Comparison of ENCODE assay signal across 31 cellular contexts in genomic region chr3:161072076-161072697, GRCh38. TPM values are rescaled to one million over a fixed set of nuclear protein-coding genes. Genes with fewer than 3 reads are reported as not detected.
DNase-seq lines count a peak whose midpoint lies in the region; ATAC-seq and TF ChIP-seq lines count a peak whose summit lies in the region.
"Had no signal": no experiment of that assay in that cellular context is flagged by ENCODE, and none has a peak within 500 bp of the region (broad histone marks: within the 10 kb centered on the region; RNA-seq: fewer than 3 reads in every experiment).

No MANE protein-coding gene starts in this region.

- peaks cover 0 to 10% (median 0%) of the 10 kb centered on the region in 11 experiments; a peak in 2 of 22 replicates for H3K36me3 ChIP-seq in BLaER1 treated with 17β-estradiol and CSF1 and Interleukin-3, amounts not matched to agents 10 nM and 100 nM
- no peaks in the 10 kb centered on the region for H3K36me3 ChIP-seq in Panc1 (ENCODE audit: control insufficient read depth, insufficient read depth, low read length)
- peaks cover 6% of the 10 kb centered on the region for H3K36me3 ChIP-seq in left ventricle myocardium inferior
- H3K36me3 ChIP-seq in prostate gland = no peaks in the 10 kb centered on the region
- H3K36me3 ChIP-seq: cardiac muscle cell, HAP-1, MG63, neutrophil, thyroid gland, vagina had no signal

- no peak for TF ChIP-seq CTCF in Panc1 (IDR thresholded peaks at IDR 0.05)
- no peak for TF ChIP-seq CTCF in left ventricle myocardium inferior (IDR thresholded peaks at IDR 0.05; ENCODE audit: borderline replicate concordance)
- no peak for TF ChIP-seq CTCF in prostate gland (IDR thresholded peaks at IDR 0.05)

- H3K9me3 ChIP-seq in BLaER1 treated with 17β-estradiol and CSF1 and Interleukin-3, amounts not matched to agents 10 nM and 100 nM (replicated peaks in 1 of 11) = no peaks in the 10 kb centered on the region
- H3K9me3 ChIP-seq in Panc1 (ENCODE audit: control insufficient read depth, insufficient read depth, low read depth, low read length) (no peaks in the 10 kb centered on the region), left ventricle myocardium inferior (replicated peaks) (no peaks in the 10 kb centered on the region), prostate gland (no peaks in the 10 kb centered on the region)
- H3K9me3 ChIP-seq: esophagus squamous epithelium, gastroesophageal sphincter, HAP-1, MG63, neutrophil, thyroid gland, vagina had no signal

- no peaks in the 10 kb centered on the region for H3K27me3 ChIP-seq in BLaER1 treated with 17β-estradiol and CSF1 and Interleukin-3, amounts not matched to agents 10 nM and 100 nM
- H3K27me3 ChIP-seq in Panc1 (ENCODE audit: control insufficient read depth, insufficient read depth, low read length) = no peaks in the 10 kb centered on the region
- H3K27me3 ChIP-seq in left ventricle myocardium inferior (ENCODE audit: low read depth) = no peaks in the 10 kb centered on the region
- no peaks in the 10 kb centered on the region for H3K27me3 ChIP-seq in prostate gland (replicated peaks; ENCODE audit: insufficient read depth)
- H3K27me3 ChIP-seq: cardiac muscle cell, esophagus squamous epithelium, gastroesophageal sphincter, MG63, neutrophil, thyroid gland, vagina had no signal

- CTCF ChIA-PET in Panc1 (lab: Charles Lee) = no interaction called here

- H3K4me3 ChIP-seq in BLaER1 treated with 17β-estradiol and CSF1 and Interleukin-3, amounts not matched to agents 10 nM and 100 nM = no peak overlapping the region
- H3K4me3 ChIP-seq in Panc1 (ENCODE audit: low read depth in 2 of 2, low read length in 2 of 2) (no peak overlapping the region), left ventricle myocardium inferior (no peak overlapping the region), prostate gland (no peak overlapping the region)
- H3K4me3 ChIP-seq: cardiac muscle cell, esophagus squamous epithelium, gastroesophageal sphincter, HAP-1, MG63, thyroid gland, vagina had no signal

- no peaks in the 10 kb centered on the region for H4K20me1 ChIP-seq in BLaER1 treated with 17β-estradiol and CSF1 and Interleukin-3, amounts not matched to agents 10 nM and 100 nM

- BruUV-seq in Panc1 (replicated peaks; lab: Mats Ljungman, UMichigan) = no TSS peak

- peaks cover 34 to 66% (median 49%) of the 10 kb centered on the region in 10 experiments for H3K4me1 ChIP-seq in BLaER1 treated with 17β-estradiol and CSF1 and Interleukin-3, amounts not matched to agents 10 nM and 100 nM
- H3K4me1 ChIP-seq in Panc1 (ENCODE audit: control insufficient read depth, insufficient read depth, low read length) (peaks cover 27% of the 10 kb centered on the region), left ventricle myocardium inferior (peaks cover 50% of the 10 kb centered on the region), prostate gland (replicated peaks) (no peaks in the 10 kb centered on the region)
- H3K4me1 ChIP-seq: HAP-1 had no signal

- no peak for TF ChIP-seq POLR2A in prostate gland (IDR thresholded peaks at IDR 0.05)

- peak overlapping the region in 6 of 11 experiments; percentile 80 to 94 (median 86); a peak in 11 of 22 replicates for H3K4me2 ChIP-seq in BLaER1 treated with 17β-estradiol and CSF1 and Interleukin-3, amounts not matched to agents 10 nM and 100 nM

- DNase-seq in DMS 273 (lab: John Stamatoyannopoulos, UW; ENCODE audit: unreplicated experiment) = peak; percentile 49
- no peak for DNase-seq in DMS 273 treated with DMSO at 0.1 percent for 48 hours (lab: John Stamatoyannopoulos, UW)
- DNase-seq in Panc1 (ENCODE audit: low read depth, low spot score) = no peak
- DNase-seq in cerebellar cortex (ENCODE audit: low spot score) = peak; percentile 16
- no peak for DNase-seq in SIG-M5 treated with dmso at 0.1 percent for 504 hours (lab: John Stamatoyannopoulos, UW; ENCODE audit: unreplicated experiment)
- DNase-seq in left ventricle myocardium inferior = no peak
- no peak for DNase-seq in prostate gland (ENCODE audit: low spot score)
- DNase-seq: activated CD4-positive, CD25-positive, alpha-beta regulatory T cell; activated naive CD4-positive, alpha-beta T cell treated with Interleukin-2 at 50 U/mL for 16 hours; activated T-cell treated with anti-CD3 and anti-CD28 coated beads, Interleukin-2, amount 50 U/mL, for 24 hours; aorta; Calu3; dermis blood vessel endothelial cell; esophagus squamous epithelium; KG1; mesendoderm; MG63; NCI-H2107; NCI-H510A; NK-92 treated with Interleukin-12 subunit alpha and Interleukin-12 subunit beta, amount 100 ng/mL, for 24 hours; SHP77 treated with DMSO at 0.1 percent for 48 hours; stimulated activated CD4-positive, alpha-beta T cell treated with anti-CD3 and anti-CD28 coated beads, Interleukin-15, amount 100 ng/mL, for 24 hours; stimulated activated naive CD4-positive, alpha-beta T cell treated with Interleukin-2 at 50 U/mL for 16 hours; thyroid gland had no signal

- in situ Hi-C loops in Panc1 (cut with HindIII; ENCODE audit: low pct_unique_long_range_greater_than_20kb, low sequenced_read_pairs) = no loop called here

- WGBS in prostate gland = 91% methylated on average over 1 of the region's 1 CpG

- peak overlapping the region in 4 of 11 experiments; percentile 23 to 88 (median 74); a peak in 5 of 22 replicates for H3K27ac ChIP-seq in BLaER1 treated with 17β-estradiol and CSF1 and Interleukin-3, amounts not matched to agents 10 nM and 100 nM
- H3K27ac ChIP-seq in Panc1 (ENCODE audit: low read length) (peak overlapping the region; percentile 50; the same call in 1 of the 2 replicates), left ventricle myocardium inferior (replicated peaks) (no peak overlapping the region), prostate gland (no peak overlapping the region)
- H3K27ac ChIP-seq: 22Rv1, cardiac muscle cell, esophagus squamous epithelium, gastroesophageal sphincter, neutrophil, thyroid gland, vagina had no signal

- no peak for ATAC-seq in Panc1
- ATAC-seq: gastroesophageal sphincter had no signal

- POLR2A ChIA-PET in Panc1 (lab: Charles Lee) = no interaction called here

- no peak overlapping the region for H3K9ac ChIP-seq in BLaER1 treated with 17β-estradiol and CSF1 and Interleukin-3, amounts not matched to agents 10 nM and 100 nM

- intact Hi-C loops in Panc1 (cut with micrococcal nuclease; ENCODE audit: unreplicated experiment) = no loop called here
- intact Hi-C loops in left ventricle myocardium inferior (cut with micrococcal nuclease) = no loop called here
- intact Hi-C loops in prostate gland (cut with DNase I) = no loop called here

RNA-seq across cellular contexts. Expression of gene B3GALNT1, which starts 33.0 kb away (rescaled TPM):
- 31.1 TPM for total RNA-seq in Panc1 (2021; ENCODE audit: unreplicated experiment)
- polyA plus RNA-seq in Panc1 (2012; ENCODE audit: insufficient read length) = 26.5 TPM
- total RNA-seq in left ventricle myocardium inferior = 56.1 TPM
- 10 to 100 TPM; 13.2 to 14.0 TPM for total RNA-seq in prostate gland

Comparison
In these comparisons a context has a peak if more than half of its experiments do, and no peak if none do; other contexts are left out.
1. DNase-seq: peak in DMS 273 (single experiment) and cerebellar cortex (single experiment); none in DMS 273 treated with DMSO at 0.1 percent for 48 hours (single experiment), Panc1 (single experiment), SIG-M5 treated with dmso at 0.1 percent for 504 hours (single experiment), left ventricle myocardium inferior (single experiment) and prostate gland (single experiment).